ENCODE assay signal across 7 cellular contexts in the genomic region with DNA sequence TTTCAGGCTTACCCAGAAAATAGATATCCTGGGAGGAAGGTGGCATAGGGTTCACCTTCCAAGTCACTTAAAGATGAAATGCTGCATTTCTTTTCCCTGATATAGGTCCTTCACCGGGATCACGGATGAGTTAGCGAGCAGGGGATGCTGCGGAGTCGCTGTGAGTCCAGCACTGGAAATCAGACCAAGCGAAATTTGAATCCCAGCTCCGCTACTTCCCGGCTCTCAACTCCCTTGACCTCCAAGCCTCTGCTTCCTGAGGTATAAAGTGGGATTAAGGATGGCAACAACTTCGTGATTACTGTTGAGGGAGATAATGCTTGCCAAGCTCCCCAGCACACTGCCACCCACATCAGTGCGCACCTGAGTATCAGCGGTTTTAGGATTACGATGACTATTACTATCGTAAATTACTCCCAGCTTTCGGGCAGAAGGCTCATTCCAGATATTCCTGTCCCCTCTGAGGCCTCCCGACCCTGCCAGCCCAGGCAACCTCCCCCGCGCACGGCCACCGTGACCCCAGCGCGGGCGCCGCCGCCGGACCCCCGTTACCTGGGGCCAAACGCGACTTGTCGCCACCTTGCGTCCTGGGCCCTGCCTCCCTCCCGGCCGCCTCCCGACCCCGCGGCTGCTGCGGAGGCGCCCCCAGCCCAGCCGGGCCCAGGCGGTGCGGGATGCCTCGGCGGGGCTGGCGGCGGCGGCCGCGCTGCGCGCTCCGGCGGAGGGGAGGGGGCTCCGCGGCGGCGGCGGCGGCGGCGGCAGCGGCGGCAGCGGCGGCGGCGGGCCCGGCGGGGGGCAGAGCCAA. TPM values are rescaled to one million over a fixed set of nuclear protein-coding genes. Genes with fewer than 3 reads are reported as not detected.
A peak's percentile ranks its signal among the peaks of the same experiment; 100 is the strongest.
DNase-seq lines count a peak whose midpoint lies in the region; ATAC-seq, FAIRE-seq and TF ChIP-seq lines count a peak whose summit lies in the region.

No MANE protein-coding gene starts in this region.

- no peaks in the 10 kb centered on the region for H3K9me3 Mint-ChIP-seq in activated T-helper 1 cell treated with anti-CD3 and anti-CD28 coated beads, Interleukin-12 subunit alpha, Interleukin-12 subunit beta, Interleukin-2, Interleukin-4 antibody, amounts not matched to agents 30 ng/mL and 10 ng/mL and 1 ng/mL, durations not matched to agents 14 hours and 24 hours and 36 hours

- no peak overlapping the region for H3K27ac ChIP-seq in skin epidermis

- no peaks in the 10 kb centered on the region for H3K9me3 ChIP-seq in mucosa of descending colon

- H3K4me1 ChIP-seq in mucosa of descending colon (ENCODE audit: low read depth): peaks cover 2% of the 10 kb centered on the region

- intact Hi-C loops in activated T-helper 1 cell treated with anti-CD3 and anti-CD28 coated beads, Interleukin-12 subunit alpha, Interleukin-12 subunit beta, Interleukin-2, Interleukin-4 antibody, amounts not matched to agents 30 ng/mL and 10 ng/mL and 1 ng/mL, durations not matched to agents 14 hours and 24 hours and 36 hours (cut with micrococcal nuclease): loop anchor here (2.0 kb wide), 1 partner anchor 42 kb away; no protein-coding TSS in a partner anchor
- intact Hi-C loops in mucosa of descending colon (cut with DNase I, micrococcal nuclease): no loop called here

- peak overlapping the region; percentile 63 for H3K4me3 Mint-ChIP-seq in activated T-helper 1 cell treated with anti-CD3 and anti-CD28 coated beads, Interleukin-12 subunit alpha, Interleukin-12 subunit beta, Interleukin-2, Interleukin-4 antibody, amounts not matched to agents 30 ng/mL and 10 ng/mL and 1 ng/mL, durations not matched to agents 14 hours and 24 hours and 36 hours

- H3K4me3 ChIP-seq in iPS-11a (ENCODE audit: low read depth, low read length) (peak overlapping the region; percentile 72), skin epidermis (peak overlapping the region; percentile 19 to 55 (median 34)), mucosa of descending colon (no peak overlapping the region)

- no peak overlapping the region for H3K27ac Mint-ChIP-seq in activated T-helper 1 cell treated with anti-CD3 and anti-CD28 coated beads, Interleukin-12 subunit alpha, Interleukin-12 subunit beta, Interleukin-2, Interleukin-4 antibody, amounts not matched to agents 30 ng/mL and 10 ng/mL and 1 ng/mL, durations not matched to agents 14 hours and 24 hours and 36 hours

- H3K4me1 Mint-ChIP-seq in activated T-helper 1 cell treated with anti-CD3 and anti-CD28 coated beads, Interleukin-12 subunit alpha, Interleukin-12 subunit beta, Interleukin-2, Interleukin-4 antibody, amounts not matched to agents 30 ng/mL and 10 ng/mL and 1 ng/mL, durations not matched to agents 14 hours and 24 hours and 36 hours (ENCODE audit: low read depth): peaks cover 4% of the 10 kb centered on the region

- TF ChIP-seq CTCF in mucosa of descending colon (IDR thresholded peaks at IDR 0.05): no peak

- peak; percentile 60 for FAIRE-seq in HTR-8/SVneo (lab: Jason Lieb, UNC)

- ATAC-seq in mucosa of descending colon: no peak

- DNase-seq in HTR-8/SVneo (ENCODE audit: insufficient read length, low spot score) (no peak), kidney tubule cell (ENCODE audit: low spot score) (no peak), middle frontal gyrus (ENCODE audit: extremely low spot score, low spot score) (no peak), mucosa of descending colon (no peak)
- DNase-seq in activated T-helper 1 cell treated with anti-CD3 and anti-CD28 coated beads, Interleukin-12 subunit alpha, Interleukin-12 subunit beta, Interleukin-2, Interleukin-4 antibody, amounts not matched to agents 30 ng/mL and 10 ng/mL and 1 ng/mL, durations not matched to agents 14 hours and 24 hours and 36 hours (ENCODE audit: low spot score): no peak

- no peaks in the 10 kb centered on the region for H3K36me3 Mint-ChIP-seq in activated T-helper 1 cell treated with anti-CD3 and anti-CD28 coated beads, Interleukin-12 subunit alpha, Interleukin-12 subunit beta, Interleukin-2, Interleukin-4 antibody, amounts not matched to agents 30 ng/mL and 10 ng/mL and 1 ng/mL, durations not matched to agents 14 hours and 24 hours and 36 hours (ENCODE audit: low read depth)

- H3K27me3 Mint-ChIP-seq in activated T-helper 1 cell treated with anti-CD3 and anti-CD28 coated beads, Interleukin-12 subunit alpha, Interleukin-12 subunit beta, Interleukin-2, Interleukin-4 antibody, amounts not matched to agents 30 ng/mL and 10 ng/mL and 1 ng/mL, durations not matched to agents 14 hours and 24 hours and 36 hours (ENCODE audit: insufficient read depth): peaks cover 67% of the 10 kb centered on the region

- H3K36me3 ChIP-seq in mucosa of descending colon (ENCODE audit: low read depth): no peaks in the 10 kb centered on the region

RNA-seq across cellular contexts. Expression of a gene that starts 0.5 kb away (rescaled TPM):
- 0.70 and 1.3 TPM in 2 replicates for total RNA-seq in activated T-helper 1 cell treated with anti-CD3 and anti-CD28 coated beads, Interleukin-12 subunit alpha, Interleukin-12 subunit beta, Interleukin-2, Interleukin-4 antibody, amounts not matched to agents 30 ng/mL and 10 ng/mL and 1 ng/mL, durations not matched to agents 14 hours and 24 hours and 36 hours
- 1 to 10 TPM in 1 of 3 donors, under 1 TPM in 2; 0.14 to 2.1 (median 0.39) TPM for total RNA-seq in mucosa of descending colon

RNA-seq across cellular contexts. Expression of a gene that starts 27.9 kb away (rescaled TPM):
- total RNA-seq in activated T-helper 1 cell treated with anti-CD3 and anti-CD28 coated beads, Interleukin-12 subunit alpha, Interleukin-12 subunit beta, Interleukin-2, Interleukin-4 antibody, amounts not matched to agents 30 ng/mL and 10 ng/mL and 1 ng/mL, durations not matched to agents 14 hours and 24 hours and 36 hours: 20.6 and 21.8 TPM in 2 replicates
- total RNA-seq in mucosa of descending colon: 10 to 100 TPM; 40.6 to 57.1 (median 48.4) TPM

RNA-seq across cellular contexts. Expression of a gene that starts 31.8 kb away (rescaled TPM):
- total RNA-seq in activated T-helper 1 cell treated with anti-CD3 and anti-CD28 coated beads, Interleukin-12 subunit alpha, Interleukin-12 subunit beta, Interleukin-2, Interleukin-4 antibody, amounts not matched to agents 30 ng/mL and 10 ng/mL and 1 ng/mL, durations not matched to agents 14 hours and 24 hours and 36 hours: not detected in 2 replicates
- total RNA-seq in mucosa of descending colon: under 1 TPM in 1 of 3 donors, not detected in 2; 0.46 TPM
